2 cellular contexts compared by ENCODE assay signal in the genomic region with DNA sequence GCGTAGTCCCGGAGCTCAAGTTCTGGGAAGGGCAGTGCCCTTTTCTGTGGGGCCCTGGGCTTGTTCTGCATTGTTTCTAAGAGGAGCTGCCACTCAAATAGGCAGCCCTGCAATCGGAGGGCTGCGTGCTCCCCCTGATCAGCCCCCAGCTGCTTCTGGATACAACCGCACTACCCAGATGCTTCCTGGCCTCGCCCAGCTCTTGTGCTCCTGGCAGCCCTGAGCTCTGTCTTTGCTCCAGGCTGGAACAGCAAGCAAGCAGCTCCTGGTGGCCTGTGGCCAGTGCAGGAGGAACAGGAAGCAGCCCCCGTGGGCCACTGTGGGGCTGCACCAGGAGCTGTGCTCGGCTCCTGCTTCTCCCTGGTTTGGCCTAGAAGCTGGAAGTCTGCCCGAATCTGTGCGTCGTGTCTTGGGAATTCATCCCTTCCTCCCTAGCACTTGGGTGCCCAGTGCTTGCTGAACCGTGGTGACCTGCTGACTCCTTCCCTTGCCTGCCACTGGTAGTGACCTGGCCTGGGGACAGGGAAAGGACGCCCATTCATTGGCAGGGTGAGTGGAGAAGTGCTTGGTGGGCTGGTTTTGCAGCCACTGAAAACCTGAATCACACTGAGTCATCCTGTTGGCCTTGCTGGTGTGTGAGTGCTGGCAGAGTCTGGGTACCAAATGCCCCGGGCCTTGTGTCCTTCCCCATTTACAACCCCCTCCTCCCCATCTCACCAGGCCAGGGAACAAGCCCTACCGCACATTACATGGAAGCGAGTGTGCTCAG.
TF ChIP-seq lines count a peak whose summit lies in the region.

No MANE protein-coding gene starts in this region.

TF ChIP-seq in A549, 52 proteins besides CTCF, POLR2A, EP300 and RAD21:
- TF ChIP-seq, protein P1, sequence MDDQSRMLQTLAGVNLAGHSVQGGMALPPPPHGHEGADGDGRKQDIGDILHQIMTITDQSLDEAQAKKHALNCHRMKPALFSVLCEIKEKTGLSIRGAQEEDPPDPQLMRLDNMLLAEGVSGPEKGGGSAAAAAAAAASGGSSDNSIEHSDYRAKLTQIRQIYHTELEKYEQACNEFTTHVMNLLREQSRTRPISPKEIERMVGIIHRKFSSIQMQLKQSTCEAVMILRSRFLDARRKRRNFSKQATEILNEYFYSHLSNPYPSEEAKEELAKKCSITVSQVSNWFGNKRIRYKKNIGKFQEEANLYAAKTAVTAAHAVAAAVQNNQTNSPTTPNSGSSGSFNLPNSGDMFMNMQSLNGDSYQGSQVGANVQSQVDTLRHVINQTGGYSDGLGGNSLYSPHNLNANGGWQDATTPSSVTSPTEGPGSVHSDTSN (IDR thresholded peaks at IDR 0.05) = no peak
- no peak for TF ChIP-seq HOXA7 (CRISPR knock-in tag; IDR thresholded peaks at IDR 0.05)
- 0 out of 5 replicates have a peak, but pooled peaks of 1 of the 2 experiments have one; percentile 20 for TF ChIP-seq JUN (IDR thresholded peaks at IDR 0.05)
- TF ChIP-seq FOSL2 (IDR thresholded peaks at IDR 0.05) = peak; percentile 30; the same call in 1 of the 2 replicates
- TF ChIP-seq FOSL2 (CRISPR knock-in tag; IDR thresholded peaks at IDR 0.05) = peak; percentile 60
- TF ChIP-seq FOXS1 (CRISPR knock-in tag; IDR thresholded peaks at IDR 0.05) = no peak
- TF ChIP-seq, protein P2, sequence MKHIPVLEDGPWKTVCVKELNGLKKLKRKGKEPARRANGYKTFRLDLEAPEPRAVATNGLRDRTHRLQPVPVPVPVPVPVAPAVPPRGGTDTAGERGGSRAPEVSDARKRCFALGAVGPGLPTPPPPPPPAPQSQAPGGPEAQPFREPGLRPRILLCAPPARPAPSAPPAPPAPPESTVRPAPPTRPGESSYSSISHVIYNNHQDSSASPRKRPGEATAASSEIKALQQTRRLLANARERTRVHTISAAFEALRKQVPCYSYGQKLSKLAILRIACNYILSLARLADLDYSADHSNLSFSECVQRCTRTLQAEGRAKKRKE (CRISPR knock-in tag; IDR thresholded peaks at IDR 0.05; ENCODE audit: low read depth) = no peak
- TF ChIP-seq, protein P3, sequence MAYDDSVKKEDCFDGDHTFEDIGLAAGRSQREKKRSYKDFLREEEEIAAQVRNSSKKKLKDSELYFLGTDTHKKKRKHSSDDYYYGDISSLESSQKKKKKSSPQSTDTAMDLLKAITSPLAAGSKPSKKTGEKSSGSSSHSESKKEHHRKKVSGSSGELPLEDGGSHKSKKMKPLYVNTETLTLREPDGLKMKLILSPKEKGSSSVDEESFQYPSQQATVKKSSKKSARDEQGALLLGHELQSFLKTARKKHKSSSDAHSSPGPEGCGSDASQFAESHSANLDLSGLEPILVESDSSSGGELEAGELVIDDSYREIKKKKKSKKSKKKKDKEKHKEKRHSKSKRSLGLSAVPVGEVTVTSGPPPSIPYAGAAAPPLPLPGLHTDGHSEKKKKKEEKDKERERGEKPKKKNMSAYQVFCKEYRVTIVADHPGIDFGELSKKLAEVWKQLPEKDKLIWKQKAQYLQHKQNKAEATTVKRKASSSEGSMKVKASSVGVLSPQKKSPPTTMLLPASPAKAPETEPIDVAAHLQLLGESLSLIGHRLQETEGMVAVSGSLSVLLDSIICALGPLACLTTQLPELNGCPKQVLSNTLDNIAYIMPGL (CRISPR knock-in tag; IDR thresholded peaks at IDR 0.05; ENCODE audit: borderline replicate concordance) = no peak
- TF ChIP-seq CEBPB (IDR thresholded peaks at IDR 0.05) = no peak
- no peak for TF ChIP-seq ZFP36 (IDR thresholded peaks at IDR 0.05; ENCODE audit: borderline replicate concordance, partially characterized antibody)
- no peak for TF ChIP-seq HOXB13 (CRISPR knock-in tag; IDR thresholded peaks at IDR 0.05; ENCODE audit: low read depth)
- no peak for TF ChIP-seq CBX8 (IDR thresholded peaks at IDR 0.05)
- TF ChIP-seq MAZ (IDR thresholded peaks at IDR 0.05; ENCODE audit: borderline replicate concordance, low read depth, low read length) = no peak
- TF ChIP-seq JUNB (IDR thresholded peaks at IDR 0.05) = no peak
- TF ChIP-seq MAFK (IDR thresholded peaks at IDR 0.05; ENCODE audit: partially characterized antibody) = peak; percentile 75
- no peak for TF ChIP-seq HEYL (CRISPR knock-in tag; IDR thresholded peaks at IDR 0.05)
- TF ChIP-seq ZNF302 (CRISPR knock-in tag; IDR thresholded peaks at IDR 0.05) = no peak
- TF ChIP-seq KDM5A (IDR thresholded peaks at IDR 0.05) = no peak
- TF ChIP-seq RARB (CRISPR knock-in tag; IDR thresholded peaks at IDR 0.05) = no peak
- no peak for TF ChIP-seq CHD2 (IDR thresholded peaks at IDR 0.05; ENCODE audit: low read length, partially characterized antibody)
- TF ChIP-seq NPAS2 (CRISPR knock-in tag; IDR thresholded peaks at IDR 0.05; ENCODE audit: borderline replicate concordance) = no peak
- no peak for TF ChIP-seq MYC (IDR thresholded peaks at IDR 0.05; ENCODE audit: borderline replicate concordance, low read length)
- TF ChIP-seq KDM1A (IDR thresholded peaks at IDR 0.05; ENCODE audit: low read depth) = no peak
- no peak for TF ChIP-seq ZC3H11A (IDR thresholded peaks at IDR 0.05)
- TF ChIP-seq, protein P4, sequence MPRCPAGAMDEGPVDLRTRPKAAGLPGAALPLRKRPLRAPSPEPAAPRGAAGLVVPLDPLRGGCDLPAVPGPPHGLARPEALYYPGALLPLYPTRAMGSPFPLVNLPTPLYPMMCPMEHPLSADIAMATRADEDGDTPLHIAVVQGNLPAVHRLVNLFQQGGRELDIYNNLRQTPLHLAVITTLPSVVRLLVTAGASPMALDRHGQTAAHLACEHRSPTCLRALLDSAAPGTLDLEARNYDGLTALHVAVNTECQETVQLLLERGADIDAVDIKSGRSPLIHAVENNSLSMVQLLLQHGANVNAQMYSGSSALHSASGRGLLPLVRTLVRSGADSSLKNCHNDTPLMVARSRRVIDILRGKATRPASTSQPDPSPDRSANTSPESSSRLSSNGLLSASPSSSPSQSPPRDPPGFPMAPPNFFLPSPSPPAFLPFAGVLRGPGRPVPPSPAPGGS (IDR thresholded peaks at IDR 0.05) = no peak
- TF ChIP-seq, protein P5, sequence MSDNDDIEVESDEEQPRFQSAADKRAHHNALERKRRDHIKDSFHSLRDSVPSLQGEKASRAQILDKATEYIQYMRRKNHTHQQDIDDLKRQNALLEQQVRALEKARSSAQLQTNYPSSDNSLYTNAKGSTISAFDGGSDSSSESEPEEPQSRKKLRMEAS (IDR thresholded peaks at IDR 0.05) = peak; percentile 50
- TF ChIP-seq NFE2L2 (conservative IDR thresholded peaks at IDR 0.05; ENCODE audit: low read length) = no peak
- TF ChIP-seq ESRRA (IDR thresholded peaks at IDR 0.05; ENCODE audit: borderline replicate concordance, low read length) = no peak
- no peak for TF ChIP-seq TFCP2L1 (CRISPR knock-in tag; IDR thresholded peaks at IDR 0.05)
- no peak for TF ChIP-seq CBX2 (IDR thresholded peaks at IDR 0.05; ENCODE audit: borderline replicate concordance, low read depth)
- no peak for TF ChIP-seq SREBF2 (IDR thresholded peaks at IDR 0.05)
- TF ChIP-seq BHLHE40 (IDR thresholded peaks at IDR 0.05; ENCODE audit: low read depth, low read length) = no peak
- TF ChIP-seq RNF2 (IDR thresholded peaks at IDR 0.05; ENCODE audit: borderline replicate concordance, low read depth) = no peak
- TF ChIP-seq, protein P6, sequence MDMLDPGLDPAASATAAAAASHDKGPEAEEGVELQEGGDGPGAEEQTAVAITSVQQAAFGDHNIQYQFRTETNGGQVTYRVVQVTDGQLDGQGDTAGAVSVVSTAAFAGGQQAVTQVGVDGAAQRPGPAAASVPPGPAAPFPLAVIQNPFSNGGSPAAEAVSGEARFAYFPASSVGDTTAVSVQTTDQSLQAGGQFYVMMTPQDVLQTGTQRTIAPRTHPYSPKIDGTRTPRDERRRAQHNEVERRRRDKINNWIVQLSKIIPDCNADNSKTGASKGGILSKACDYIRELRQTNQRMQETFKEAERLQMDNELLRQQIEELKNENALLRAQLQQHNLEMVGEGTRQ (IDR thresholded peaks at IDR 0.05) = no peak
TF ChIP-seq in A549: peak in this region for 4.

TF ChIP-seq in IMR-90, 13 proteins besides CTCF, POLR2A, EP300 and RAD21 (continued from another document):
- TF ChIP-seq SMC3 (IDR thresholded peaks at IDR 0.05; ENCODE audit: low read depth, low read length) (no peak), NFE2L2 (IDR thresholded peaks at IDR 0.05; ENCODE audit: low read depth, low read length) (peak; percentile 20; the same call in 1 of the 2 replicates), FOS (IDR thresholded peaks at IDR 0.05; ENCODE audit: low read depth, low read length) (peak; percentile 39; the same call in 1 of the 2 replicates), MAFK (IDR thresholded peaks at IDR 0.05; ENCODE audit: low read depth, low read length) (peak; percentile 59; the same call in 1 of the 2 replicates), CHD1 (IDR thresholded peaks at IDR 0.05; ENCODE audit: low read depth, low read length) (no peak), RCOR1 (IDR thresholded peaks at IDR 0.05; ENCODE audit: insufficient replicate concordance, low read length) (no peak)
